In genomic region chr2:217934321-217935131, GRCh38 we compare ENCODE assay signal across 8 cellular contexts.
DNase-seq lines count a peak whose midpoint lies in the region; ATAC-seq and TF ChIP-seq lines count a peak whose summit lies in the region.

No MANE protein-coding gene starts in this region.

- peak overlapping the region in 2 of 3 experiments; percentile 20 to 37 for H3K4me3 Mint-ChIP-seq in nephron

- H3K4me3 ChIP-seq in BLaER1 treated with 17β-estradiol and CSF1 and Interleukin-3, amounts not matched to agents 10 nM and 100 nM = peak overlapping the region in 7 of 10 experiments; percentile 4 to 55 (median 19); a peak in 11 of 20 replicates
- H3K4me3 ChIP-seq in testis = no peak overlapping the region

- peak overlapping the region in 8 of 11 experiments; percentile 41 to 79 (median 66); a peak in 16 of 22 replicates for H3K27ac ChIP-seq in BLaER1 treated with 17β-estradiol and CSF1 and Interleukin-3, amounts not matched to agents 10 nM and 100 nM
- H3K27ac ChIP-seq in epithelial cell of prostate (peak overlapping the region; percentile 48), testis (peak overlapping the region in 1 of 2 donors; percentile 82)

- peak overlapping the region; percentile 11 to 96 (median 85); a peak in 20 of 22 replicates for H3K4me2 ChIP-seq in BLaER1 treated with 17β-estradiol and CSF1 and Interleukin-3, amounts not matched to agents 10 nM and 100 nM

- peaks cover 85% of the 10 kb centered on the region for H3K4me1 Mint-ChIP-seq in nephron

- no peak for ATAC-seq in GM21528 (IDR thresholded peaks at IDR 0.05; ENCODE audit: low FRiP score, unreplicated experiment)

- H3K9me3 Mint-ChIP-seq in nephron = no peaks in the 10 kb centered on the region

- H3K27me3 ChIP-seq in BLaER1 treated with 17β-estradiol and CSF1 and Interleukin-3, amounts not matched to agents 10 nM and 100 nM = peaks cover 0 to 11% (median 0%) of the 10 kb centered on the region in 11 experiments; a peak in 1 of 22 replicates
- H3K27me3 ChIP-seq in testis = no peaks in the 10 kb centered on the region

- H3K9ac ChIP-seq in BLaER1 treated with 17β-estradiol and CSF1 and Interleukin-3, amounts not matched to agents 10 nM and 100 nM = peak overlapping the region in 7 of 11 experiments; percentile 9 to 68 (median 60); a peak in 10 of 22 replicates

- no peaks in the 10 kb centered on the region for H3K27me3 Mint-ChIP-seq in nephron (ENCODE audit: low read depth)

- H3K4me1 ChIP-seq in BLaER1 treated with 17β-estradiol and CSF1 and Interleukin-3, amounts not matched to agents 10 nM and 100 nM = peaks cover 22 to 80% (median 57%) of the 10 kb centered on the region in 10 experiments
- H3K4me1 ChIP-seq in testis = peaks cover 62% of the 10 kb centered on the region

- no peaks in the 10 kb centered on the region for H3K9me3 ChIP-seq in BLaER1 treated with 17β-estradiol and CSF1 and Interleukin-3, amounts not matched to agents 10 nM and 100 nM (replicated peaks in 1 of 11)
- no peaks in the 10 kb centered on the region for H3K9me3 ChIP-seq in testis

- H3K36me3 Mint-ChIP-seq in nephron (ENCODE audit: low read depth) = no peaks in the 10 kb centered on the region

- H4K20me1 ChIP-seq in BLaER1 treated with 17β-estradiol and CSF1 and Interleukin-3, amounts not matched to agents 10 nM and 100 nM = peaks cover 0 to 90% (median 44%) of the 10 kb centered on the region in 11 experiments; a peak in 15 of 22 replicates

- WGBS in testis, 2 donors = 30 to 47% methylated on average over 11 to 13 of the region's 13 CpGs

- DNase-seq in NOMO-1 treated with dmso at 0.1 percent for 144 hours (lab: John Stamatoyannopoulos, UW; ENCODE audit: unreplicated experiment) (peak; percentile 82), epithelial cell of prostate (ENCODE audit: low read depth, low spot score) (peak; percentile 43), testis (no peak), NCI-H1930 (lab: John Stamatoyannopoulos, UW) (no peak)
- no peak for DNase-seq in stimulated activated CD4-positive, alpha-beta T cell treated with anti-CD3 and anti-CD28 coated beads, Interleukin-4, amount 100 ng/mL, for 4 hours

- TF ChIP-seq CTCF in nephron (IDR thresholded peaks at IDR 0.05; ENCODE audit: unreplicated experiment in 3 of 3) = no peak
- TF ChIP-seq CTCF in testis (IDR thresholded peaks at IDR 0.05) = no peak

- peak overlapping the region; percentile 77 to 94 (median 93) for H3K27ac Mint-ChIP-seq in nephron

- TF ChIP-seq POLR2A in testis (IDR thresholded peaks at IDR 0.05) = no peak

- H3K36me3 ChIP-seq in BLaER1 treated with 17β-estradiol and CSF1 and Interleukin-3, amounts not matched to agents 10 nM and 100 nM = peaks cover 0 to 5% (median 0%) of the 10 kb centered on the region in 11 experiments; a peak in 1 of 22 replicates
- H3K36me3 ChIP-seq in testis (ENCODE audit: low read depth, missing control alignments) = no peaks in the 10 kb centered on the region

- intact Hi-C loops in testis (cut with DNase I; ENCODE audit: low total_unique reads) = no loop called here

Comparison
In these comparisons a context has a peak if more than half of its experiments do, and no peak if none do; other contexts are left out.
1. H3K4me3 ChIP-seq: peak in BLaER1 treated with 17β-estradiol and CSF1 and Interleukin-3, amounts not matched to agents 10 nM and 100 nM (7 of 10); none in testis (0 of 2).
2. DNase-seq: peak in NOMO-1 treated with dmso at 0.1 percent for 144 hours (single experiment) and epithelial cell of prostate (single experiment); none in testis (single experiment), stimulated activated CD4-positive, alpha-beta T cell treated with anti-CD3 and anti-CD28 coated beads, Interleukin-4, amount 100 ng/mL, for 4 hours (0 of 2) and NCI-H1930 (0 of 2).